Comparison of ENCODE assay signal across 9 cellular contexts in genomic region chr19:41324231-41324702, GRCh38. TPM values are rescaled to one million over a fixed set of nuclear protein-coding genes. Genes with fewer than 3 reads are reported as not detected.
DNase-seq lines count a peak whose midpoint lies in the region; ATAC-seq and TF ChIP-seq lines count a peak whose summit lies in the region.
"Had no signal": no experiment of that assay in that cellular context is flagged by ENCODE, and none has a peak within 500 bp of the region (broad histone marks: within the 10 kb centered on the region; RNA-seq: fewer than 3 reads in every experiment).

No MANE protein-coding gene starts in this region.

- no peak overlapping the region for H2AFZ ChIP-seq in OCI-LY1 (ENCODE audit: low read length)

- ATAC-seq in GM21737 (IDR thresholded peaks at IDR 0.05; ENCODE audit: unreplicated experiment) (no peak), GM19455 (IDR thresholded peaks at IDR 0.05; ENCODE audit: unreplicated experiment) (no peak)

- H3K4me3 ChIP-seq in CD8-positive, alpha-beta memory T cell (ENCODE audit: low read length), result no peak overlapping the region
- H3K4me3 ChIP-seq in OCI-LY1 (ENCODE audit: low read depth, low read length, poor library complexity, severe bottlenecking) (no peak overlapping the region), duodenal mucosa (ENCODE audit: low read depth in 1 of 2, low read length in 2 of 2) (no peak overlapping the region), lower leg skin (ENCODE audit: low read depth, poor library complexity, severe bottlenecking) (no peak overlapping the region)

- no peaks in the 10 kb centered on the region for H3K79me2 ChIP-seq in OCI-LY1 (ENCODE audit: insufficient read depth, low read length)

- H3K9me3 ChIP-seq in CD8-positive, alpha-beta memory T cell (ENCODE audit: low read length), result no peaks in the 10 kb centered on the region
- no peaks in the 10 kb centered on the region for H3K9me3 ChIP-seq in OCI-LY1 (ENCODE audit: low read length)
- H3K9me3 ChIP-seq in duodenal mucosa (ENCODE audit: control insufficient read depth in 1 of 2, low read length in 2 of 2), result no peaks in the 10 kb centered on the region

- peaks cover 49 to 68% (median 53%) of the 10 kb centered on the region in 3 donors for H3K4me1 Mint-ChIP-seq in CD8-positive, alpha-beta memory T cell

- peaks cover 8 to 76% (median 11%) of the 10 kb centered on the region in 3 donors for H3K36me3 Mint-ChIP-seq in CD8-positive, alpha-beta memory T cell

- peaks cover 0 to 7% of the 10 kb centered on the region in 2 donors for H3K27me3 Mint-ChIP-seq in CD8-positive, alpha-beta memory T cell

- CTCF ChIA-PET in CD8-positive, alpha-beta memory T cell (lab: Charles Lee), result interaction anchor here (2.4 kb wide), 1 partner anchor 28 kb away, joined by 8 read pairs; no protein-coding TSS in a partner anchor

- H3K36me3 ChIP-seq in CD8-positive, alpha-beta memory T cell (ENCODE audit: insufficient read depth, low read length), result peaks cover 26% of the 10 kb centered on the region
- peaks cover 42% of the 10 kb centered on the region; the same call in 1 of the 2 replicates for H3K36me3 ChIP-seq in OCI-LY1 (ENCODE audit: insufficient read depth, low read length)
- peaks cover 14 to 24% of the 10 kb centered on the region in 2 donors for H3K36me3 ChIP-seq in duodenal mucosa (ENCODE audit: control insufficient read depth in 1 of 2, insufficient read depth in 2 of 2, low read length in 2 of 2)

- peak overlapping the region; percentile 79 for H3K27ac ChIP-seq in CD8-positive, alpha-beta memory T cell (ENCODE audit: low read depth, low read length)
- peak overlapping the region; percentile 85 for H3K27ac ChIP-seq in OCI-LY1 (ENCODE audit: low read depth, low read length, poor library complexity, severe bottlenecking)
- H3K27ac ChIP-seq in duodenal mucosa (ENCODE audit: low read depth, low read length), result peak overlapping the region; percentile 72

- no peak for DNase-seq in CD8-positive, alpha-beta memory T cell
- DNase-seq in occipital lobe (lab: John Stamatoyannopoulos, UW) (peak; percentile 12), lower leg skin (ENCODE audit: low spot score in 2 of 2) (no peak)
- DNase-seq in stimulated activated CD8-positive, alpha-beta memory T cell treated with anti-CD3 and anti-CD28 coated beads, Interleukin-4, amount 100 ng/mL, for 48 hours, result no peak
- DNase-seq: NCI-H2081 treated with DMSO at 0.1 percent for 48 hours had no signal

- 0 out of 2 replicates have a peak, but pooled peaks cover 4% of the 10 kb centered on the region for H3F3A ChIP-seq in OCI-LY1 (ENCODE audit: insufficient read depth, low read length)

- TF ChIP-seq CTCF in OCI-LY1 (IDR thresholded peaks at IDR 0.05; ENCODE audit: low read length) (no peak), lower leg skin (IDR thresholded peaks at IDR 0.05) (no peak)

- no peaks in the 10 kb centered on the region for H3K9me2 ChIP-seq in OCI-LY1 (ENCODE audit: low read depth, low read length)

- no peaks in the 10 kb centered on the region for H4K20me1 ChIP-seq in OCI-LY1 (ENCODE audit: insufficient read depth, low read length)

- peaks cover 47% of the 10 kb centered on the region for H3K4me1 ChIP-seq in CD8-positive, alpha-beta memory T cell (ENCODE audit: insufficient read depth, low read length)
- H3K4me1 ChIP-seq in OCI-LY1 (ENCODE audit: insufficient read depth, low read length, severe bottlenecking), result peaks cover 37% of the 10 kb centered on the region
- H3K4me1 ChIP-seq in duodenal mucosa (ENCODE audit: control insufficient read depth in 1 of 2, insufficient read depth in 2 of 2, low read length in 2 of 2), result peaks cover 49 to 67% of the 10 kb centered on the region in 2 donors

- peak overlapping the region; percentile 58 to 99 (median 94) for H3K27ac Mint-ChIP-seq in CD8-positive, alpha-beta memory T cell

- TF ChIP-seq POLR2A in lower leg skin (IDR thresholded peaks at IDR 0.05), result no peak

- no peak overlapping the region for H3K4me2 ChIP-seq in OCI-LY1 (ENCODE audit: low read length)

- H3K27me3 ChIP-seq in CD8-positive, alpha-beta memory T cell (ENCODE audit: insufficient read depth, low read length, poor library complexity, severe bottlenecking), result no peaks in the 10 kb centered on the region
- no peaks in the 10 kb centered on the region for H3K27me3 ChIP-seq in OCI-LY1 (ENCODE audit: insufficient read depth, low read length)
- H3K27me3 ChIP-seq in duodenal mucosa (ENCODE audit: control insufficient read depth in 1 of 2, insufficient read depth in 2 of 2, low read length in 2 of 2), result peaks cover 9 to 12% of the 10 kb centered on the region in 2 donors

- peak overlapping the region in 1 of 7 donors; percentile 84 for H3K4me3 Mint-ChIP-seq in CD8-positive, alpha-beta memory T cell

- 60 to 67% methylated on average over 7 of the region's 7 CpGs for WGBS in lower leg skin, 2 donors

- intact Hi-C loops in lower leg skin (cut with DNase I; ENCODE audit: low total_unique reads), result no loop called here

- H3K9me3 Mint-ChIP-seq in CD8-positive, alpha-beta memory T cell, result peaks cover 0 to 5% (median 0%) of the 10 kb centered on the region in 5 donors

- H3K9ac ChIP-seq in OCI-LY1 (ENCODE audit: low read length) (no peak overlapping the region), duodenal mucosa (ENCODE audit: low read depth in 1 of 2, low read length in 2 of 2) (peak overlapping the region in 1 of 2 donors; percentile 26)

- POLR2A ChIA-PET in CD8-positive, alpha-beta memory T cell (lab: Charles Lee), result no interaction called here

RNA-seq across cellular contexts. Expression of gene CCDC97, which starts 14.3 kb away (rescaled TPM):
- 10 to 100 TPM; 31.7 to 32.1 TPM for total RNA-seq in CD8-positive, alpha-beta memory T cell
- polyA plus RNA-seq in CD8-positive, alpha-beta memory T cell, result 29.7 TPM
- total RNA-seq in occipital lobe (6.4 TPM), lower leg skin (10 to 100 TPM; 11.6 to 19.6 (median 13.7) TPM)

RNA-seq across cellular contexts. Expression of gene TGFB1, which starts 29.5 kb away (rescaled TPM):
- 100 to 1,000 TPM; 152 to 161 TPM for total RNA-seq in CD8-positive, alpha-beta memory T cell
- 104 TPM for polyA plus RNA-seq in CD8-positive, alpha-beta memory T cell
- total RNA-seq in occipital lobe (0.94 TPM), lower leg skin (10 to 100 TPM; 11.4 to 26.9 (median 22.2) TPM)

RNA-seq across cellular contexts. Expression of gene B9D2, which starts 39.7 kb away (rescaled TPM):
- 1 to 10 TPM; 8.5 to 9.7 TPM for total RNA-seq in CD8-positive, alpha-beta memory T cell
- polyA plus RNA-seq in CD8-positive, alpha-beta memory T cell, result 15.4 TPM
- total RNA-seq in occipital lobe, result 5.3 TPM
- 1 to 10 TPM; 1.7 to 3.7 (median 2.5) TPM for total RNA-seq in lower leg skin

RNA-seq across cellular contexts. Expression of gene TMEM91, which starts 52.1 kb away (rescaled TPM):
- 1 to 10 TPM; 2.6 to 3.8 TPM for total RNA-seq in CD8-positive, alpha-beta memory T cell
- polyA plus RNA-seq in CD8-positive, alpha-beta memory T cell, result 3.7 TPM
- 9.4 TPM for total RNA-seq in occipital lobe
- total RNA-seq in lower leg skin, result 100 to 1,000 TPM in 1 of 4 donors, 10 to 100 TPM in 3; 25.4 to 115 (median 54.9) TPM
